8 cellular contexts compared by ENCODE assay signal in genomic region chr2:10057231-10058107, GRCh38. TPM values are rescaled to one million over a fixed set of nuclear protein-coding genes. Genes with fewer than 3 reads are reported as not detected.
A peak's percentile ranks its signal among the peaks of the same experiment; 100 is the strongest.
DNase-seq lines count a peak whose midpoint lies in the region; ATAC-seq and TF ChIP-seq lines count a peak whose summit lies in the region.

No MANE protein-coding gene starts in this region.

- peaks cover 0 to 36% (median 29%) of the 10 kb centered on the region in 9 donors for H3K36me3 ChIP-seq in heart left ventricle

- peak overlapping the region; percentile 46 for H3K4me3 Mint-ChIP-seq in activated T-helper 17 cell treated with anti-CD3 and anti-CD28 coated beads, Interleukin-2, amount 50 U/mL, for 72 hours

- no peak for TF ChIP-seq POLR2A in heart left ventricle (IDR thresholded peaks at IDR 0.05)

- H3K9me3 ChIP-seq in heart left ventricle, result no peaks in the 10 kb centered on the region

- 31 to 47% (median 34%) methylated on average over 25 to 28 of the region's 28 CpGs for WGBS in heart left ventricle, 4 donors

- H3K27me3 ChIP-seq in heart left ventricle, result no peaks in the 10 kb centered on the region

- no peaks in the 10 kb centered on the region for H3K27me3 Mint-ChIP-seq in activated T-helper 17 cell treated with anti-CD3 and anti-CD28 coated beads, Interleukin-2, amount 50 U/mL, for 72 hours

- peaks cover 0 to 43% (median 27%) of the 10 kb centered on the region in 12 donors for H3K4me1 ChIP-seq in heart left ventricle

- H3K36me3 Mint-ChIP-seq in activated T-helper 17 cell treated with anti-CD3 and anti-CD28 coated beads, Interleukin-2, amount 50 U/mL, for 72 hours (ENCODE audit: low read depth), result peaks cover 26% of the 10 kb centered on the region

- H3K9me3 Mint-ChIP-seq in activated T-helper 17 cell treated with anti-CD3 and anti-CD28 coated beads, Interleukin-2, amount 50 U/mL, for 72 hours, result no peaks in the 10 kb centered on the region

- H3K4me1 Mint-ChIP-seq in activated T-helper 17 cell treated with anti-CD3 and anti-CD28 coated beads, Interleukin-2, amount 50 U/mL, for 72 hours, result no peaks in the 10 kb centered on the region

- no peak overlapping the region for H3K27ac Mint-ChIP-seq in activated T-helper 17 cell treated with anti-CD3 and anti-CD28 coated beads, Interleukin-2, amount 50 U/mL, for 72 hours

- no peak for TF ChIP-seq CTCF in heart left ventricle (IDR thresholded peaks at IDR 0.05)

- intact Hi-C loops in heart left ventricle (cut with DNase I), result loop anchor here in 1 of 10 donors (10.0 kb wide), 1 partner anchor 243 kb away; no protein-coding TSS in a partner anchor
- intact Hi-C loops in sciatic nerve (cut with DNase I), result loop anchor here (10.0 kb wide), 2 partner anchors 73 to 243 kb away; no protein-coding TSS in a partner anchor

- peak overlapping the region in 10 of 12 donors; percentile 12 to 73 (median 64) for H3K27ac ChIP-seq in heart left ventricle

- DNase-seq in AG08396 (ENCODE audit: low spot score) (peak; percentile 86), heart left ventricle (peak; percentile 67 to 87 (median 73)), sciatic nerve (ENCODE audit: low spot score) (no peak), pons (ENCODE audit: low spot score) (no peak)
- DNase-seq in activated CD8-positive, alpha-beta memory T cell treated with anti-CD3 and anti-CD28 coated beads for 24 hours, result no peak

- ATAC-seq in HG03039 (IDR thresholded peaks at IDR 0.05; ENCODE audit: unreplicated experiment) (peak; percentile 48), heart left ventricle (peak; percentile 13 to 73 (median 65)), sciatic nerve (peak; percentile 73), HG03342 (IDR thresholded peaks at IDR 0.05; ENCODE audit: unreplicated experiment) (no peak)
- ATAC-seq in activated T-helper 17 cell treated with anti-CD3 and anti-CD28 coated beads, Interleukin-2, amount 50 U/mL, for 72 hours (replicated peaks), result peak; percentile 78

- peak overlapping the region in 8 of 12 donors; percentile 8 to 32 (median 25) for H3K4me3 ChIP-seq in heart left ventricle

RNA-seq across cellular contexts. Expression of gene KLF11, which starts 14.1 kb away (rescaled TPM):
- 1 to 10 TPM; 5.6 to 7.9 TPM for total RNA-seq in activated T-helper 17 cell treated with anti-CD3 and anti-CD28 coated beads, Interleukin-2, amount 50 U/mL, for 72 hours
- total RNA-seq in heart left ventricle (10 to 100 TPM; 11.8 to 43.8 (median 21.4) TPM), sciatic nerve (23.5 TPM)
- 1 to 10 TPM; 5.4 to 8.0 TPM for polyA plus RNA-seq in heart left ventricle

RNA-seq across cellular contexts. Expression of gene CYS1, which starts 22.7 kb away (rescaled TPM):
- total RNA-seq in activated T-helper 17 cell treated with anti-CD3 and anti-CD28 coated beads, Interleukin-2, amount 50 U/mL, for 72 hours, result under 1 TPM in 1 of 2 donors, not detected in 1; 0.09 TPM
- total RNA-seq in heart left ventricle (1 to 10 TPM; 1.3 to 9.1 (median 2.6) TPM), sciatic nerve (9.3 TPM)
- 1 to 10 TPM in 1 of 2 donors, under 1 TPM in 1; 0.42 to 1.3 TPM for polyA plus RNA-seq in heart left ventricle

Comparison
In these comparisons a context has a peak if more than half of its experiments do, and no peak if none do; other contexts are left out.
1. DNase-seq: peak in AG08396 (single experiment) and heart left ventricle (5 of 5); none in sciatic nerve (single experiment), activated CD8-positive, alpha-beta memory T cell treated with anti-CD3 and anti-CD28 coated beads for 24 hours (single experiment) and pons (single experiment).